In the genomic region with DNA sequence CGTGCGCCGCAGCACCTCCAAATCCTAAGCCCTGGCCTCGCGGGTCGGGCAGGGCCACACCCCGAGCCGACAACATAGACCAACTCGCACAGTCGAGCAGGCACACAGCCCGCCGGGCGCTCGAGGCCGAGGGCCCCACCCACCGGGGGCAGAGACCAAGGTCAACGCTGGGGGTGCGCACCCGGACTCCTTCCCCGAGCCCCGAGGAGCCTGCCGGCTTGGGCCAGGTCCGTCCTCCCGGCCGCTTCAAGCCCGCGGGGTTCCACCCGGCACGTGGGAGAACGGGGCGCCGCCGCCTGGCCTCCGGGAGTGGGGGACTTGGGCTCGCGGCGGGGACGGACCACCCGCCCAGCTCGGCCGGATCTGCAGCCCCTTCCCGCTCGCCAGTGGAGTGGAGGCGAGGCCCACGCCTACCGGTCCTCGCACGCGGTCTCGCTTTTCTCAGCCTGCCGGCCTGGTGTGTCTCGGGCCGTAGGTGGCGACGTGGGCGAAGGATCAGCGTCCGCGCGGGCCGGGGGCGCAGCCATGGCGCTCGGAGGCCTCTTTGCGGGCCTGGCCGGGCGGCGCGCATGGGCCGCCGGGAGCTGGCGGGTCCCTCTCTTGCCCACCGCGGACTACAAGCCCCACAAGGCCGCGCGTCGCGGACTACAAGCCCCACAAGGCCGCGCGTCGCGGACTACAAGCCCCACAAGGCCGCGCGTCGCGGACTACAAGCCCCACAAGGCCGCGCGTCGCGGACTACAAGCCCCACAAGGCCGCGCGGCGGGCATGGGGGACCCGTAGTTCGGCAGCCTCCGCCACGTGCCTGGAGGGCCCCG, we compare ENCODE assay signal across 8 cellular contexts. TPM values are rescaled to one million over a fixed set of nuclear protein-coding genes. Genes with fewer than 3 reads are reported as not detected.
DNase-seq lines count a peak whose midpoint lies in the region; ATAC-seq and TF ChIP-seq lines count a peak whose summit lies in the region.

UCKL1 (minus strand) TSS at position 571 of the 818 bp plus-strand sequence; CDS start at position 527, 44 bp downstream.

- H2AFZ ChIP-seq in PC-3 (ENCODE audit: low read length) = peak within 1 kb of the TSS; percentile 90

- intact Hi-C loops in PC-3 (cut with micrococcal nuclease) = loop anchor here (2.0 to 5.0 kb wide), 2 partner anchors 45 to 419 kb away; partner anchors contain the start of gene PTK6

- H3K27ac ChIP-seq in HL-60 (replicated peaks) (peak within 1 kb of the TSS; percentile 96), PC-3 (ENCODE audit: low read length) (peak within 1 kb of the TSS; percentile 91)

- H3K9ac ChIP-seq in PC-3 (ENCODE audit: low read length) = peak within 1 kb of the TSS; percentile 98

- peaks cover 34% of the 10 kb centered on the region; the same call in 1 of the 2 replicates for H4K20me1 ChIP-seq in PC-3 (ENCODE audit: low read length)

- TF ChIP-seq CTCF in HL-60 (IDR thresholded peaks at IDR 0.05; ENCODE audit: insufficient read depth, low read length) (no peak), PC-3 (conservative IDR thresholded peaks at IDR 0.05; ENCODE audit: low read depth, low read length) (no peak)

- POLR2A ChIA-PET in PC-3 (lab: Charles Lee; ENCODE audit: unreplicated experiment) = interaction anchor here (0.6 kb wide), 1 partner anchor 45 kb away, joined by 3 read pairs; no protein-coding TSS in a partner anchor

- peaks cover 33% of the 10 kb centered on the region for H3K4me1 ChIP-seq in PC-3 (ENCODE audit: insufficient read depth, low read length)

- BruUV-seq in PC-3 (replicated peaks; lab: Mats Ljungman, UMichigan) = TSS peak; percentile 12

- H3K4me3 ChIP-seq in HL-60 (replicated peaks; ENCODE audit: insufficient read depth, low read length) (peak within 1 kb of the TSS; percentile 92), PC-3 (ENCODE audit: low read length) (peak within 1 kb of the TSS; percentile 95)

- peak within 1 kb of the TSS; percentile 97 for H3K4me2 ChIP-seq in PC-3 (ENCODE audit: low read length)

- peaks cover 5% of the 10 kb centered on the region; the same call in 1 of the 2 replicates for H3K36me3 ChIP-seq in PC-3 (ENCODE audit: low read depth, low read length)

- DNase-seq in COR-L47 (lab: John Stamatoyannopoulos, UW) = peak; percentile 94
- DNase-seq in HL-60 (ENCODE audit: low read depth in 1 of 2, low spot score in 1 of 2) = peak; percentile 82 to 89
- peak; percentile 83 for DNase-seq in PC-3
- peak; percentile 88 to 91 for DNase-seq in activated T-cell treated with anti-CD3 and anti-CD28 coated beads, Interleukin-2, amount 50 U/mL, for 48 hours
- DNase-seq in myocyte (ENCODE audit: low read depth) = peak; percentile 88
- peak; percentile 78 to 81 for DNase-seq in stimulated activated CD8-positive, alpha-beta memory T cell treated with anti-CD3 and anti-CD28 coated beads, Interleukin-7, amount 100 ng/mL, for 48 hours (ENCODE audit: extremely low read depth in 1 of 2, low read depth in 1 of 2)

- CTCF ChIA-PET in PC-3 (lab: Charles Lee) = interaction anchor here (0.6 kb wide), 1 partner anchor 48 kb away, joined by 3 read pairs; no protein-coding TSS in a partner anchor

- H3K9me3 ChIP-seq in PC-3 (ENCODE audit: low read length) = no peaks in the 10 kb centered on the region

- H3K27me3 ChIP-seq in HL-60 (ENCODE audit: insufficient read depth, poor library complexity, severe bottlenecking) = no peaks in the 10 kb centered on the region
- no peaks in the 10 kb centered on the region for H3K27me3 ChIP-seq in PC-3 (ENCODE audit: low read length)

- peaks cover 51% of the 10 kb centered on the region for H3K79me2 ChIP-seq in PC-3 (ENCODE audit: low read length)

- H3K9me2 ChIP-seq in PC-3 (replicated peaks; ENCODE audit: low read length) = no peaks in the 10 kb centered on the region

- ATAC-seq in GM19463 (IDR thresholded peaks at IDR 0.05; ENCODE audit: unreplicated experiment) = peak; percentile 73
- peak; percentile 72 for ATAC-seq in PC-3
- ATAC-seq in esophagus mucosa = peak; percentile 64

- H3F3A ChIP-seq in PC-3 (ENCODE audit: low read length, unreplicated experiment) = no peaks in the 10 kb centered on the region

RNA-seq across cellular contexts. Expression of gene UCKL1, which starts in this region (rescaled TPM):
- total RNA-seq in PC-3 (2014; rRNA removed) (37.2 and 47.4 TPM in 2 replicates), esophagus mucosa (25.1 TPM), myocyte (19.9 and 22.3 TPM in 2 replicates)
- 33.8 TPM for polyA plus RNA-seq in myocyte (2012)

Comparison
In these comparisons a context has a peak if more than half of its experiments do, and no peak if none do; other contexts are left out.
1. Peak in every context shown above with its lines: DNase-seq, ATAC-seq, H3K4me3 ChIP-seq and H3K27ac ChIP-seq.